ENCODE assay signal across 20 cellular contexts in the genomic region with DNA sequence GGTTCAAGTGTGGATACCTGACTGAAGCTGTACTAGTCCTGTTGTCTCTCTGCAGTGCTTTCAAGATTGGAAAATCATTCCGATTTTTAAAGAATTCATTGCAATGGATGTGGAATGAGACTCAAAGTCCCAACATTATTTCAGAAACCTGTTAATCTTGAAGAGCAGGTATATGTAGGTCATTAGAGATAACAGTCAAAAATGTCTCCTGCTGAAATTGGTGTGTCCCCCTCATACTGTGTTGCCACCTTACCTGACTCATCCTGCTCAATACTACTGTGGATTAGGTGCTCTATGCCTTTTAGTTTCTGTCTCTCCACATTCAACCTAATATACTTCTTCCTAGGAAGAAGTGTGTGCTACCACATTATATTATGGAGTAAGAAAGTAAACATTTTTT.
"Had no signal": no experiment of that assay in that cellular context is flagged by ENCODE, and none has a peak within 500 bp of the region (broad histone marks: within the 10 kb centered on the region; RNA-seq: fewer than 3 reads in every experiment).

No MANE protein-coding gene starts in this region.

- H3K36me3 ChIP-seq: brain microvascular endothelial cell, neutrophil, right atrium auricular region had no signal

- DNase-seq: activated B cell treated with CpG ODN at 0.5 μM for 24 hours; activated CD4-positive, alpha-beta T cell treated with anti-CD3 and anti-CD28 coated beads for 48 hours; activated CD8-positive, alpha-beta memory T cell treated with anti-CD3 and anti-CD28 coated beads, Interleukin-2, amount 50 U/mL, for 48 hours; activated naive CD8-positive, alpha-beta T cell treated with anti-CD3 and anti-CD28 coated beads for 36 hours; amygdala; effector memory CD4-positive, alpha-beta T cell; glutamatergic neuron; hypothalamus; left ventricle myocardium superior; mesendoderm; natural killer cell; stimulated activated CD4-positive, alpha-beta T cell treated with anti-CD3 and anti-CD28 coated beads, Interleukin-15, amount 100 ng/mL, for 24 hours; stimulated activated CD4-positive, alpha-beta T cell treated with anti-CD3 and anti-CD28 coated beads, Interleukin-4, amount 100 ng/mL, for 24 hours; stimulated activated naive CD4-positive, alpha-beta T cell treated with Interleukin-2 at 50 U/mL for 16 hours; SW 1271 had no signal

- ATAC-seq: natural killer cell had no signal

- H3K4me1 Mint-ChIP-seq: activated B cell treated with CpG ODN at 0.5 μM for 24 hours; activated naive CD8-positive, alpha-beta T cell treated with anti-CD3 and anti-CD28 coated beads for 36 hours; natural killer cell had no signal

- H3K9me3 ChIP-seq: neutrophil, right atrium auricular region had no signal

- H3K9me3 Mint-ChIP-seq: activated naive CD8-positive, alpha-beta T cell treated with anti-CD3 and anti-CD28 coated beads for 36 hours; dendritic cell treated with granulocyte-macrophage colony-stimulating factor and Interleukin-4, amounts not matched to agents 40 ng/mL and 50 ng/mL, for 4 days; natural killer cell had no signal

- H3K4me3 Mint-ChIP-seq: activated B cell treated with CpG ODN at 0.5 μM for 24 hours; activated naive CD8-positive, alpha-beta T cell treated with anti-CD3 and anti-CD28 coated beads for 36 hours; dendritic cell treated with granulocyte-macrophage colony-stimulating factor and Interleukin-4, amounts not matched to agents 40 ng/mL and 50 ng/mL, for 4 days; natural killer cell had no signal

- H3K36me3 Mint-ChIP-seq: activated naive CD8-positive, alpha-beta T cell treated with anti-CD3 and anti-CD28 coated beads for 36 hours had no signal

- H3K27me3 ChIP-seq: brain microvascular endothelial cell, neutrophil, right atrium auricular region had no signal

- H3K27ac ChIP-seq: brain microvascular endothelial cell, neutrophil had no signal

- H3K4me3 ChIP-seq: right atrium auricular region, skin epidermis had no signal

- H3K27me3 Mint-ChIP-seq: activated B cell treated with CpG ODN at 0.5 μM for 24 hours; dendritic cell treated with granulocyte-macrophage colony-stimulating factor and Interleukin-4, amounts not matched to agents 40 ng/mL and 50 ng/mL, for 4 days had no signal
